20 cellular contexts compared by ENCODE assay signal in genomic region chr11:114202011-114202609, GRCh38.
DNase-seq lines count a peak whose midpoint lies in the region; ATAC-seq and TF ChIP-seq lines count a peak whose summit lies in the region.
"Had no signal": no experiment of that assay in that cellular context is flagged by ENCODE, and none has a peak within 500 bp of the region (broad histone marks: within the 10 kb centered on the region; RNA-seq: fewer than 3 reads in every experiment).

No MANE protein-coding gene starts in this region.

- WGBS in heart right ventricle, 2 donors = 46 to 52% methylated on average over 8 of the region's 8 CpGs
- WGBS in esophagus muscularis mucosa = 76% methylated on average over 8 of the region's 8 CpGs
- WGBS in psoas muscle, 3 donors = 42 to 52% (median 47%) methylated on average over 8 of the region's 8 CpGs

- no peak for TF ChIP-seq CTCF in heart right ventricle (IDR thresholded peaks at IDR 0.05)
- no peak for TF ChIP-seq CTCF in esophagus muscularis mucosa (IDR thresholded peaks at IDR 0.05)
- no peak for TF ChIP-seq CTCF in psoas muscle (IDR thresholded peaks at IDR 0.05)
- TF ChIP-seq CTCF in uterus (IDR thresholded peaks at IDR 0.05) = no peak

- H3K9me3 ChIP-seq in heart right ventricle (no peaks in the 10 kb centered on the region), esophagus muscularis mucosa (no peaks in the 10 kb centered on the region), psoas muscle (no peaks in the 10 kb centered on the region), uterus (no peaks in the 10 kb centered on the region)

- DNase-seq in heart right ventricle = no peak
- no peak for DNase-seq in cardiac septum (ENCODE audit: low spot score)
- no peak for DNase-seq in esophagus muscularis mucosa (ENCODE audit: extremely low spot score)
- DNase-seq in psoas muscle = no peak
- no peak for DNase-seq in uterus
- DNase-seq in NCI-H774 (lab: John Stamatoyannopoulos, UW) = no peak
- DNase-seq in NCI-H524 treated with DMSO at 0.1 percent for 48 hours (lab: John Stamatoyannopoulos, UW) = no peak
- DNase-seq: ACHN; activated CD4-positive, alpha-beta T cell treated with anti-CD3 and anti-CD28 coated beads, Interleukin-2, amount 50 U/mL, for 48 hours; activated naive CD4-positive, alpha-beta T cell treated with anti-CD3 and anti-CD28 coated beads, Interleukin-2, amount 50 U/mL, for 16 hours; activated T-cell treated with anti-CD3 and anti-CD28 coated beads, Interleukin-2, amount 50 U/mL, for 1 hour; C1 segment of cervical spinal cord; left colon; NCI-H1092 treated with DMSO at 0.1 percent for 48 hours; NCI-H2029 treated with DMSO at 0.1 percent for 48 hours; NCI-H510A treated with DMSO at 0.1 percent for 48 hours; SHP77 treated with DMSO at 0.1 percent for 48 hours; T-cell; WERI-Rb-1 had no signal

- no peak for ATAC-seq in heart right ventricle
- peak in 1 of 4 donors; percentile 14 for ATAC-seq in psoas muscle
- no peak for ATAC-seq in HG03354 (IDR thresholded peaks at IDR 0.05; ENCODE audit: poor library complexity, severe bottlenecking, unreplicated experiment)
- ATAC-seq: left colon, T-cell had no signal

- peaks cover 37 to 88% (median 67%) of the 10 kb centered on the region in 9 donors for H3K4me1 ChIP-seq in heart right ventricle
- H3K4me1 ChIP-seq in esophagus muscularis mucosa = peaks cover 58 to 97% (median 81%) of the 10 kb centered on the region in 4 donors
- H3K4me1 ChIP-seq in psoas muscle = peaks cover 81% of the 10 kb centered on the region
- H3K4me1 ChIP-seq in uterus = peaks cover 7 to 18% of the 10 kb centered on the region in 2 donors

- TF ChIP-seq POLR2A in esophagus muscularis mucosa (IDR thresholded peaks at IDR 0.05; ENCODE audit: low read depth) (no peak), uterus (IDR thresholded peaks at IDR 0.05) (no peak)

- H3K36me3 ChIP-seq in heart right ventricle (peaks cover 0 to 16% (median 0%) of the 10 kb centered on the region in 9 donors), esophagus muscularis mucosa (peaks cover 0 to 45% (median 33%) of the 10 kb centered on the region in 4 donors), psoas muscle (ENCODE audit: insufficient read depth in 1 of 2, low read depth in 1 of 2) (peaks cover 3 to 15% of the 10 kb centered on the region in 2 donors), uterus (no peaks in the 10 kb centered on the region)
- H3K36me3 ChIP-seq: WERI-Rb-1 had no signal

- H3K27me3 ChIP-seq in heart right ventricle (no peaks in the 10 kb centered on the region), esophagus muscularis mucosa (no peaks in the 10 kb centered on the region), psoas muscle (ENCODE audit: insufficient read depth in 3 of 3, low read length in 2 of 3) (no peaks in the 10 kb centered on the region), uterus (no peaks in the 10 kb centered on the region)

- TF ChIP-seq EP300 in esophagus muscularis mucosa (IDR thresholded peaks at IDR 0.05) = no peak

- intact Hi-C loops in heart right ventricle (cut with DNase I) (loop anchor here in 2 of 10 donors (5.0 kb wide), 2 partner anchors 35 to 55 kb away; no protein-coding TSS in a partner anchor), cardiac septum (cut with DNase I) (no loop called here), esophagus muscularis mucosa (cut with DNase I) (no loop called here), psoas muscle (cut with DNase I) (loop anchor here in 1 of 2 donors (10.0 kb wide), 1 partner anchor 53 kb away; no protein-coding TSS in a partner anchor), uterus (cut with DNase I; ENCODE audit: low total_unique reads) (no loop called here)

- peak overlapping the region in 9 of 10 donors; percentile 12 to 96 (median 43) for H3K27ac ChIP-seq in heart right ventricle
- peak overlapping the region; percentile 89 to 98 (median 95) for H3K27ac ChIP-seq in esophagus muscularis mucosa (replicated peaks in 1 of 4)
- peak overlapping the region; percentile 91 for H3K27ac ChIP-seq in psoas muscle
- H3K27ac ChIP-seq in uterus = peak overlapping the region; percentile 88 to 94
- H3K27ac ChIP-seq: WERI-Rb-1 had no signal

- no peak overlapping the region for H3K4me3 ChIP-seq in heart right ventricle
- H3K4me3 ChIP-seq in esophagus muscularis mucosa = no peak overlapping the region
- H3K4me3 ChIP-seq in psoas muscle = no peak overlapping the region
- no peak overlapping the region for H3K4me3 ChIP-seq in uterus

Comparison
In these comparisons a context has a peak if more than half of its experiments do, and no peak if none do; other contexts are left out.
1. H3K27ac ChIP-seq: peak in every context shown above with its lines; median percentile 95 in esophagus muscularis mucosa; 91 in psoas muscle; 91 in uterus; 43 in heart right ventricle.